In genomic region chr15:63945005-63945788, GRCh38 we compare ENCODE assay signal across 8 cellular contexts.
DNase-seq lines count a peak whose midpoint lies in the region; ATAC-seq and TF ChIP-seq lines count a peak whose summit lies in the region.

No MANE protein-coding gene starts in this region.

- no peak overlapping the region for H3K4me3 ChIP-seq in neuron (ENCODE audit: low read length)
- H3K4me3 ChIP-seq in suprapubic skin, result no peak overlapping the region

- 34% methylated on average over 8 of the region's 8 CpGs for WGBS in suprapubic skin

- peak overlapping the region; percentile 69 for H2AFZ ChIP-seq in neuron (ENCODE audit: low read depth, low read length)

- TF ChIP-seq EP300 in suprapubic skin (IDR thresholded peaks at IDR 0.05), result no peak

- H3K9me3 ChIP-seq in neuron (ENCODE audit: low read length), result no peaks in the 10 kb centered on the region
- H3K9me3 ChIP-seq in suprapubic skin, result no peaks in the 10 kb centered on the region

- no peaks in the 10 kb centered on the region for H3K27me3 ChIP-seq in neuron (ENCODE audit: insufficient read depth, low read length)
- no peaks in the 10 kb centered on the region for H3K27me3 ChIP-seq in suprapubic skin

- H3K27ac ChIP-seq in suprapubic skin, result peak overlapping the region; percentile 18

- ATAC-seq in HG02759 (IDR thresholded peaks at IDR 0.05; ENCODE audit: unreplicated experiment) (peak; percentile 56), HG03571 (IDR thresholded peaks at IDR 0.05; ENCODE audit: unreplicated experiment) (no peak)

- no peak for TF ChIP-seq POLR2A in suprapubic skin (IDR thresholded peaks at IDR 0.05)

- peak; percentile 87 to 97 for TF ChIP-seq CTCF in suprapubic skin (IDR thresholded peaks at IDR 0.05)

- DNase-seq in CMK (ENCODE audit: low read depth) (peak; percentile 47), RKO (ENCODE audit: low spot score) (peak; percentile 74), activated T-helper 1 cell treated with Interleukin-2 at 50 U/mL for 16 hours (ENCODE audit: low read depth) (peak; percentile 34), fibroblast of peridontal ligament (ENCODE audit: extremely low read depth) (peak; percentile 32), suprapubic skin (ENCODE audit: low spot score in 2 of 2) (peak in 1 of 2 donors; percentile 80)

- no peaks in the 10 kb centered on the region for H3K4me1 ChIP-seq in neuron (ENCODE audit: insufficient read depth, low read length)
- peaks cover 24% of the 10 kb centered on the region for H3K4me1 ChIP-seq in suprapubic skin

- H3K36me3 ChIP-seq in neuron (ENCODE audit: insufficient read depth, low read length) (no peaks in the 10 kb centered on the region), suprapubic skin (no peaks in the 10 kb centered on the region)
